15 cellular contexts compared by ENCODE assay signal in the genomic region with DNA sequence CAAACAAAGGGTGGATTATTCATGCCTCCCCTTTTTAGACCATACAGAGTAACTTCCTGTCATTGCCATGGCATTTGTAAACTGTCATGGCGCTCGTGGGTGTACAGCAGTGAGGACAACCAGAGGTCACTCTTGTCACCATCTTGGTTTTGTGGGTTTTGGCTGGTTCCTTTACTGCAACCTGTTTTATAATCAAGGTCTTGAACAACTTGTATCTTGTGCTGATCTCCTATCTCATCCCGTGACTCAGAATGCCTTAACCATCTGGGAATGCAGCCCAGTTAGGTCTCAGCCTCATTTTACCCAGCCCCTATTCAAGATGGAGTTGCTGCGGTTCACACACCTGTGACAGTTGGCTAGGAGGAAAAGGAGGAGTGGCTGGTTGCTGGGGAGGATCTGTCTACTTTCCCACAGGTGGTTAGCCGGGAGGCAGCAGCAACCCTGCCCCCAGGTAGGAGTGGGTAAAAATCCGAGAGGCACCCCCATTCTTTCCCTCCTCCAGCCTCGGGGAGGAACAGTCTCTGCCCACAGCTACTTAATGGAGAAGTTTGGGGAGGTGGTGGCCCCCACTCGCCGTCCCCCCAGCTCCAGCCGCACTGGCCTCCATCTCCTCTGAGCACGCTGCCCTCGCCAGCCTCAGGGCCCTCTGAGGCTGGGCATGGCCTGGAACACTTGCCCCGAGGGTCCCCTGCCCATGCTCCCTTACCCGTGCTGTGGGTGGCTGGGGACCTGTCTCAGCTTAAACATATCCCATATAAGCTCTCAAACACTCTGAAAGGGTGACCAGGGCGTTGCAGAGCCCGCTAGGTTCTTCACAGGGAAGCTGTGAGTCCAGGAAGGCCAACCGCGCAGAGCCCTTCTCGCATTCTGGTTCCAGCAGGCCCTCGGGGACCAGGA. TPM values are rescaled to one million over a fixed set of nuclear protein-coding genes. Genes with fewer than 3 reads are reported as not detected.
A peak's percentile ranks its signal among the peaks of the same experiment; 100 is the strongest.
DNase-seq lines count a peak whose midpoint lies in the region; ATAC-seq, FAIRE-seq and TF ChIP-seq lines count a peak whose summit lies in the region.
"Had no signal": no experiment of that assay in that cellular context is flagged by ENCODE, and none has a peak within 500 bp of the region (broad histone marks: within the 10 kb centered on the region; RNA-seq: fewer than 3 reads in every experiment).

No MANE protein-coding gene starts in this region.

- H3K4me1 ChIP-seq in K562 (replicated peaks in 1 of 2; ENCODE audit: control insufficient read depth in 2 of 2, insufficient read depth in 2 of 2, low read length in 2 of 2) (peaks cover under 1 to 14% of the 10 kb centered on the region in 2 experiments; a peak in 2 of 5 replicates), parathyroid adenoma (peaks cover 44% of the 10 kb centered on the region)

- CTCF ChIA-PET in K562 (lab: Yijun Ruan, JAX; ENCODE audit: low intra/inter-chr PET ratio): interaction anchor here (0.9 to 3.2 kb wide), 4 partner anchors 38 to 128 kb away, joined by 3 to 32 read pairs (median 3); no protein-coding TSS in a partner anchor

- POLR2A ChIA-PET in K562 (lab: Yijun Ruan, JAX): interaction anchor here (0.6 to 0.8 kb wide), 5 partner anchors 96 to 1308 kb away, joined by 3 read pairs; no protein-coding TSS in a partner anchor

- H4K20me1 ChIP-seq in K562 (replicated peaks; ENCODE audit: control insufficient read depth, insufficient read depth, low read length): no peaks in the 10 kb centered on the region

- no peak overlapping the region for H3K4me3 ChIP-seq in K562
- H3K4me3 ChIP-seq in parathyroid adenoma (ENCODE audit: low read depth, low read length): no peak overlapping the region
- H3K4me3 ChIP-seq: Peyer's patch, suprapubic skin had no signal

- TF ChIP-seq RAD21 in K562 (CRISPR knock-in tag; conservative IDR thresholded peaks at IDR 0.05 in 1 of 2, IDR thresholded peaks at IDR 0.05 in 1 of 2): no peak

- H2AFZ ChIP-seq in K562 (ENCODE audit: low read depth, low read length) (0 out of 2 replicates have a peak overlapping the region, but pooled peaks have one; percentile 39), parathyroid adenoma (peak overlapping the region; percentile 71)

- TF ChIP-seq CTCF in K562 (IDR thresholded peaks at IDR 0.05 in 2 of 3, conservative IDR thresholded peaks at IDR 0.05 in 1 of 3; ENCODE audit: insufficient read depth in 2 of 3, low read depth in 1 of 3, low read length in 3 of 3): no peak
- TF ChIP-seq CTCF in parathyroid adenoma (IDR thresholded peaks at IDR 0.05): no peak

- H3K27me3 ChIP-seq in K562 (ENCODE audit: control insufficient read depth in 2 of 2, insufficient read depth in 2 of 2, low read length in 2 of 2): peaks cover 19 to 62% of the 10 kb centered on the region in 2 experiments
- no peaks in the 10 kb centered on the region for H3K27me3 ChIP-seq in parathyroid adenoma (ENCODE audit: control insufficient read depth, insufficient read depth, low read length)
- H3K27me3 ChIP-seq: Peyer's patch had no signal

- H3K27me3 Mint-ChIP-seq in IgD-negative memory B cell: peaks cover 9% of the 10 kb centered on the region
- peaks cover 1 to 19% (median 11%) of the 10 kb centered on the region in 3 donors for H3K27me3 Mint-ChIP-seq in immature natural killer cell (ENCODE audit: low read depth in 3 of 3)

- H3K9me1 ChIP-seq in K562 (ENCODE audit: control insufficient read depth, insufficient read depth, low read length): peaks cover 2% of the 10 kb centered on the region

- no peak for TF ChIP-seq EP300 in K562 (IDR thresholded peaks at IDR 0.05; ENCODE audit: low read length)

- peak overlapping the region in 2 of 4 donors; percentile 7 to 57 for H3K4me3 Mint-ChIP-seq in IgD-negative memory B cell
- no peak overlapping the region for H3K4me3 Mint-ChIP-seq in immature natural killer cell
- H3K4me3 Mint-ChIP-seq: activated B cell treated with CpG ODN at 0.5 μM for 24 hours, T-cell had no signal

- H3K4me1 Mint-ChIP-seq in IgD-negative memory B cell (peaks cover 20 to 37% (median 30%) of the 10 kb centered on the region in 3 donors), immature natural killer cell (no peaks in the 10 kb centered on the region)

- H3K9ac ChIP-seq in K562 (ENCODE audit: insufficient read depth in 1 of 2, low read depth in 2 of 2, low read length in 2 of 2) (no peak overlapping the region), parathyroid adenoma (no peak overlapping the region)

- H3K79me2 ChIP-seq in K562 (ENCODE audit: control insufficient read depth, insufficient read depth, low read length): no peaks in the 10 kb centered on the region
- H3K79me2 ChIP-seq in parathyroid adenoma: no peaks in the 10 kb centered on the region

- no peaks in the 10 kb centered on the region for H3K36me3 ChIP-seq in K562 (ENCODE audit: control insufficient read depth, insufficient read depth, low read length)
- no peaks in the 10 kb centered on the region for H3K36me3 ChIP-seq in parathyroid adenoma (ENCODE audit: control insufficient read depth, insufficient read depth, low read length)
- H3K36me3 ChIP-seq: Peyer's patch, suprapubic skin had no signal

- no peaks in the 10 kb centered on the region for H3K36me3 Mint-ChIP-seq in IgD-negative memory B cell
- no peaks in the 10 kb centered on the region for H3K36me3 Mint-ChIP-seq in immature natural killer cell
- H3K36me3 Mint-ChIP-seq: CD4-positive, alpha-beta memory T cell; T-cell had no signal

- no peak for TF ChIP-seq POLR2A in K562 (conservative IDR thresholded peaks at IDR 0.05)

- in situ Hi-C loops in K562 (cut with MboI): loop anchor here (5.0 kb wide), 1 partner anchor 94 kb away; no protein-coding TSS in a partner anchor

- no peak for FAIRE-seq in K562 (lab: Jason Lieb, UNC)

- H3K27ac Mint-ChIP-seq in IgD-negative memory B cell: peak overlapping the region; percentile 47 to 87 (median 79)
- H3K27ac Mint-ChIP-seq in immature natural killer cell: no peak overlapping the region
- H3K27ac Mint-ChIP-seq: activated B cell treated with CpG ODN at 0.5 μM for 24 hours, T-cell had no signal

- H3K27ac ChIP-seq in K562 (ENCODE audit: extremely low read depth, low read depth, low read length): no peak overlapping the region
- H3K27ac ChIP-seq in parathyroid adenoma: peak overlapping the region; percentile 99
- H3K27ac ChIP-seq: Peyer's patch, suprapubic skin had no signal

- ATAC-seq in K562 (no peak), GM18511 (IDR thresholded peaks at IDR 0.05; ENCODE audit: unreplicated experiment) (no peak), GM18873 (IDR thresholded peaks at IDR 0.05; ENCODE audit: low FRiP score, unreplicated experiment) (no peak)

- H3K9me3 Mint-ChIP-seq in IgD-negative memory B cell (no peaks in the 10 kb centered on the region), immature natural killer cell (peaks cover 0 to 2% (median 0%) of the 10 kb centered on the region in 6 donors)
- H3K9me3 Mint-ChIP-seq: activated B cell treated with CpG ODN at 0.5 μM for 24 hours, T-cell had no signal

- 29% methylated on average over 17 of the region's 20 CpGs for WGBS in K562 (ENCODE audit: insufficient coverage, low coverage, missing lambda C conversion rate)

- intact Hi-C loops in K562 (cut with micrococcal nuclease): loop anchor here (1.0 to 5.0 kb wide), 2 partner anchors 39 to 96 kb away; no protein-coding TSS in a partner anchor

- DNase-seq in Daoy (ENCODE audit: low read depth) (peak; percentile 30), K562 (ENCODE audit: extremely low read depth in 1 of 4, low spot score in 3 of 4) (no peak), NCI-H345 treated with DMSO at 0.1 percent for 48 hours (lab: John Stamatoyannopoulos, UW; ENCODE audit: unreplicated experiment) (no peak), immature natural killer cell (no peak)
- DNase-seq: NCI-H1417 treated with DMSO at 0.1 percent for 48 hours had no signal

- BruUV-seq in K562 (replicated peaks; lab: Mats Ljungman, UMichigan): no TSS peak

- no peak overlapping the region for H3K4me2 ChIP-seq in K562 (ENCODE audit: insufficient read depth, low read length)
- no peak overlapping the region for H3K4me2 ChIP-seq in parathyroid adenoma (ENCODE audit: low read length)

- H3K9me3 ChIP-seq in K562 (replicated peaks; ENCODE audit: control insufficient read depth, insufficient read depth, low read depth, low read length) (no peaks in the 10 kb centered on the region), parathyroid adenoma (ENCODE audit: control insufficient read depth, low read length) (no peaks in the 10 kb centered on the region)
- H3K9me3 ChIP-seq: Peyer's patch, suprapubic skin had no signal

RNA-seq across cellular contexts. Expression of gene SMIM41, which starts 41.7 kb away (rescaled TPM):
- total RNA-seq in Daoy (2014; rRNA removed; shearing (Covaris generic)): not detected in 2 replicates
- polyA plus RNA-seq in IgD-negative memory B cell (not detected), K562 (2011; rRNA removed) (not detected in 2 replicates), K562 (2014; fragmentation: Illumina TruSeq; extraction: Trizol) (not detected in 2 replicates), K562 (2014; fragmentation: Nextera tagmentation; extraction: Ambion mirVana) (not detected), K562 (2014; rRNA removed) (not detected in 2 replicates), immature natural killer cell (not detected)
- total RNA-seq in K562 (2011; cell fraction: chromatin; rRNA removed; ENCODE audit: low replicate concordance): not detected in 2 replicates
- total RNA-seq in K562 (2011; cell fraction: nucleolus; rRNA removed): 0.50 TPM in 1 of 2 replicates, not detected in the other
- not detected in 2 replicates for total RNA-seq in K562 (2011; cell fraction: nucleoplasm; rRNA removed)
- total RNA-seq in K562 (2014; rRNA removed) (not detected in 2 replicates), K562 (2014; rRNA removed; fragmentation: Illumina TruSeq; extraction: Trizol) (not detected in 2 replicates), K562 (2015; rRNA removed; fragmentation: Illumina TruSeq; extraction: Trizol) (not detected in 2 replicates), K562 (2021) (not detected in 2 replicates)
- polyA plus RNA-seq in K562 (2011; cell fraction: cytosol; rRNA removed): not detected in 2 replicates
- 0.09 TPM in 1 of 2 replicates, not detected in the other for polyA plus RNA-seq in K562 (2011; cell fraction: nucleus; rRNA removed)
- not detected in 2 replicates for polyA plus RNA-seq in K562 (2012)
- not detected in 2 replicates for polyA minus RNA-seq in K562 (2011; rRNA and poly(A)+ RNA removed)
- polyA minus RNA-seq in K562 (2011; cell fraction: cytosol; rRNA and poly(A)+ RNA removed): not detected in 2 replicates
- polyA minus RNA-seq in K562 (2011; cell fraction: nucleus; rRNA and poly(A)+ RNA removed): 0.27 TPM in 1 of 2 replicates, not detected in the other
- total RNA-seq: activated B cell treated with CpG ODN at 0.5 μM for 24 hours; CD4-positive, alpha-beta memory T cell; osteocyte had no signal
- polyA plus RNA-seq: CD4-positive, alpha-beta memory T cell had no signal

RNA-seq across cellular contexts. Expression of gene ATG101, which starts 51.4 kb away (rescaled TPM):
- 156 and 160 TPM in 2 replicates for total RNA-seq in Daoy (2014; rRNA removed; shearing (Covaris generic))
- 25.4 TPM for polyA plus RNA-seq in IgD-negative memory B cell
- 24.2 and 53.2 TPM in 2 replicates for total RNA-seq in K562 (2011; cell fraction: chromatin; rRNA removed; ENCODE audit: low replicate concordance)
- 52.9 and 58.2 TPM in 2 replicates for total RNA-seq in K562 (2011; cell fraction: nucleolus; rRNA removed)
- 34.3 and 38.9 TPM in 2 replicates for total RNA-seq in K562 (2011; cell fraction: nucleoplasm; rRNA removed)
- total RNA-seq in K562 (2014; rRNA removed): 50.5 and 52.4 TPM in 2 replicates
- 15.0 and 20.8 TPM in 2 replicates for total RNA-seq in K562 (2014; rRNA removed; fragmentation: Illumina TruSeq; extraction: Trizol)
- 29.7 and 31.8 TPM in 2 replicates for total RNA-seq in K562 (2015; rRNA removed; fragmentation: Illumina TruSeq; extraction: Trizol)
- total RNA-seq in K562 (2021): 38.0 and 38.1 TPM in 2 replicates
- polyA plus RNA-seq in K562 (2011; rRNA removed): 40.0 and 44.4 TPM in 2 replicates
- polyA plus RNA-seq in K562 (2011; cell fraction: cytosol; rRNA removed): 44.9 and 61.0 TPM in 2 replicates
- polyA plus RNA-seq in K562 (2011; cell fraction: nucleus; rRNA removed): 29.2 and 42.6 TPM in 2 replicates
- polyA plus RNA-seq in K562 (2012): 36.2 and 43.3 TPM in 2 replicates
- 29.1 and 34.1 TPM in 2 replicates for polyA plus RNA-seq in K562 (2014; fragmentation: Illumina TruSeq; extraction: Trizol)
- 1 to 10 TPM; 2.9 to 3.9 TPM for polyA plus RNA-seq in K562 (2014; fragmentation: Nextera tagmentation; extraction: Ambion mirVana)
- 39.9 and 42.9 TPM in 2 replicates for polyA plus RNA-seq in K562 (2014; rRNA removed)
- 36.0 and 46.8 TPM in 2 replicates for polyA minus RNA-seq in K562 (2011; rRNA and poly(A)+ RNA removed)
- 12.4 and 14.5 TPM in 2 replicates for polyA minus RNA-seq in K562 (2011; cell fraction: cytosol; rRNA and poly(A)+ RNA removed)
- polyA minus RNA-seq in K562 (2011; cell fraction: nucleus; rRNA and poly(A)+ RNA removed): 16.6 and 19.2 TPM in 2 replicates
- 10 to 100 TPM; 25.8 to 50.8 (median 32.2) TPM for polyA plus RNA-seq in immature natural killer cell

Comparison
In these comparisons a context has a peak if more than half of its experiments do, and no peak if none do; other contexts are left out.
1. H3K27ac Mint-ChIP-seq: peak in IgD-negative memory B cell (3 of 3); none in immature natural killer cell (0 of 6).